ENCODE assay signal across 24 cellular contexts in the genomic region with DNA sequence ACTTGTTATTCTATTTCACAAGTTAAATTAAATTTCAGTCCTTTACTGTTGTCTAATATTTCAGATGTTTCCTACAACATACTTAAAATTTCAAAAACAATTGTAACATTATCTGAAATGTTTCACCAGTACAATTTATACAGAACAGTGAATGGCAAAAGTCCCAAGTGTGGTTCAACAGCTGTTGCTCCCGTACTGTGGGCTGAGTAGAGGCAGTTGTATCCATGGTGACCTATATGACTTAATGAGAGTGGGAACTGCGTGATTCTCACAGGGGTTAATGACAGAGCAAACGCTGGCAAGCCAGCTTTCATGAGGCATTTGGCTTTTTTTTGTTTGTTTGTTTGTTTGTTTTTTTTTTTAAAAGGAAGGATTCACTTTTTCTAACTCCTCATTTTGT. TPM values are rescaled to one million over a fixed set of nuclear protein-coding genes. Genes with fewer than 3 reads are reported as not detected.
"Had no signal": no experiment of that assay in that cellular context is flagged by ENCODE, and none has a peak within 500 bp of the region (broad histone marks: within the 10 kb centered on the region; RNA-seq: fewer than 3 reads in every experiment).

No MANE protein-coding gene starts in this region.

- H3K36me3 ChIP-seq: cardiac muscle cell, neutrophil, pancreas, sigmoid colon, thoracic aorta, upper lobe of left lung had no signal

- H3K36me3 Mint-ChIP-seq: activated naive CD8-positive, alpha-beta T cell treated with anti-CD3 and anti-CD28 coated beads, Interleukin-2, amount 10 ng/mL, durations not matched to agents 7 days and 5 days; naive thymus-derived CD8-positive, alpha-beta T cell; stimulated activated naive B cell treated with anti-CD40 and anti-IgM and Interleukin-4, amounts not matched to agents 10 μg/mL and 1 μg/mL and 100 μg/mL, for 72 hours had no signal

- H3K4me3 Mint-ChIP-seq: activated CD4-positive, alpha-beta memory T cell treated with anti-CD3 and anti-CD28 coated beads, Interleukin-2, amount 10 ng/mL, durations not matched to agents 7 days and 5 days; activated naive CD8-positive, alpha-beta T cell treated with anti-CD3 and anti-CD28 coated beads, Interleukin-2, amount 10 ng/mL, durations not matched to agents 7 days and 5 days; activated T-helper 17 cell treated with anti-CD3 and anti-CD28 coated beads, Interleukin-2, amount 50 U/mL, for 72 hours; dendritic cell treated with granulocyte-macrophage colony-stimulating factor and Interleukin-4, amounts not matched to agents 40 ng/mL and 50 ng/mL, for 4 days; naive thymus-derived CD8-positive, alpha-beta T cell; stimulated activated naive B cell treated with anti-CD40 and anti-IgM and Interleukin-4, amounts not matched to agents 10 μg/mL and 1 μg/mL and 100 μg/mL, for 72 hours had no signal

- DNase-seq: activated CD4-positive, alpha-beta memory T cell treated with anti-CD3 and anti-CD28 coated beads, Interleukin-2, amount 10 ng/mL, durations not matched to agents 7 days and 5 days; activated CD4-positive, alpha-beta T cell treated with anti-CD3 and anti-CD28 coated beads for 48 hours; activated CD4-positive, CD25-positive, alpha-beta regulatory T cell; activated naive CD4-positive, alpha-beta T cell; activated naive CD8-positive, alpha-beta T cell treated with anti-CD3 and anti-CD28 coated beads, Interleukin-2, amount 10 ng/mL, durations not matched to agents 7 days and 5 days; activated T-cell treated with anti-CD3 and anti-CD28 coated beads, Interleukin-2, amount 50 U/mL, for 1 hour; amygdala; effector CD8-positive, alpha-beta T cell; mesendoderm; naive thymus-derived CD8-positive, alpha-beta T cell; pancreas; sigmoid colon; stimulated activated naive B cell treated with anti-CD40 and anti-IgM and Interleukin-4, amounts not matched to agents 10 μg/mL and 1 μg/mL and 100 μg/mL, for 72 hours; T-helper 9 cell; upper lobe of left lung had no signal

- H3K9me3 ChIP-seq: neutrophil, pancreas, sigmoid colon, thoracic aorta, upper lobe of left lung had no signal

- H3K4me3 ChIP-seq: cardiac muscle cell, pancreas, sigmoid colon, thoracic aorta, upper lobe of left lung had no signal

- H3K27me3 ChIP-seq: cardiac muscle cell, pancreas, sigmoid colon, upper lobe of left lung had no signal

- H3K9me3 Mint-ChIP-seq: activated T-helper 17 cell treated with anti-CD3 and anti-CD28 coated beads, Interleukin-2, amount 50 U/mL, for 72 hours; dendritic cell treated with granulocyte-macrophage colony-stimulating factor and Interleukin-4, amounts not matched to agents 40 ng/mL and 50 ng/mL, for 4 days; naive thymus-derived CD8-positive, alpha-beta T cell had no signal

- ATAC-seq: activated T-helper 17 cell treated with anti-CD3 and anti-CD28 coated beads, Interleukin-2, amount 50 U/mL, for 72 hours; esophagus mucosa; naive thymus-derived CD8-positive, alpha-beta T cell; pancreas; stimulated activated naive B cell treated with anti-CD40 and anti-IgM and Interleukin-4, amounts not matched to agents 10 μg/mL and 1 μg/mL and 100 μg/mL, for 72 hours had no signal

- H3K27ac ChIP-seq: cardiac muscle cell, neutrophil, pancreas, sigmoid colon, thoracic aorta, upper lobe of left lung had no signal

- H3K27ac Mint-ChIP-seq: activated CD4-positive, alpha-beta memory T cell treated with anti-CD3 and anti-CD28 coated beads, Interleukin-2, amount 10 ng/mL, durations not matched to agents 7 days and 5 days; activated naive CD8-positive, alpha-beta T cell treated with anti-CD3 and anti-CD28 coated beads, Interleukin-2, amount 10 ng/mL, durations not matched to agents 7 days and 5 days; activated T-helper 17 cell treated with anti-CD3 and anti-CD28 coated beads, Interleukin-2, amount 50 U/mL, for 72 hours; dendritic cell treated with granulocyte-macrophage colony-stimulating factor and Interleukin-4, amounts not matched to agents 40 ng/mL and 50 ng/mL, for 4 days; naive thymus-derived CD8-positive, alpha-beta T cell; stimulated activated naive B cell treated with anti-CD40 and anti-IgM and Interleukin-4, amounts not matched to agents 10 μg/mL and 1 μg/mL and 100 μg/mL, for 72 hours had no signal

RNA-seq across cellular contexts. Expression of gene BOLL, which starts 14.0 kb away (rescaled TPM):
- total RNA-seq: activated CD4-positive, alpha-beta memory T cell treated with anti-CD3 and anti-CD28 coated beads, Interleukin-2, amount 10 ng/mL, durations not matched to agents 7 days and 5 days; activated naive CD8-positive, alpha-beta T cell treated with anti-CD3 and anti-CD28 coated beads, Interleukin-2, amount 10 ng/mL, durations not matched to agents 7 days and 5 days; activated T-helper 17 cell treated with anti-CD3 and anti-CD28 coated beads, Interleukin-2, amount 50 U/mL, for 72 hours; cardiac muscle cell; chondrocyte; esophagus mucosa; liver; mucosa of gallbladder; naive thymus-derived CD8-positive, alpha-beta T cell; pancreas; sigmoid colon; thoracic aorta; upper lobe of left lung had no signal
- polyA plus RNA-seq: liver; naive thymus-derived CD8-positive, alpha-beta T cell; pancreas; sigmoid colon had no signal
